19 cellular contexts compared by ENCODE assay signal in genomic region chr1:185838111-185838510, GRCh38.
DNase-seq lines count a peak whose midpoint lies in the region; ATAC-seq and TF ChIP-seq lines count a peak whose summit lies in the region.
"Had no signal": no experiment of that assay in that cellular context is flagged by ENCODE, and none has a peak within 500 bp of the region (broad histone marks: within the 10 kb centered on the region; RNA-seq: fewer than 3 reads in every experiment).

No MANE protein-coding gene starts in this region.

- intact Hi-C loops in posterior vena cava (cut with DNase I) = no loop called here
- intact Hi-C loops in ascending aorta (cut with DNase I) = no loop called here

- H3K9me3 Mint-ChIP-seq in GM23338 = no peaks in the 10 kb centered on the region
- H3K9me3 Mint-ChIP-seq in endothelial cell (ENCODE audit: unreplicated experiment) = no peaks in the 10 kb centered on the region
- H3K9me3 Mint-ChIP-seq: CD4-positive, CD25-positive, alpha-beta regulatory T cell; CD8-positive, alpha-beta memory T cell; HFFc6 had no signal

- H3K27ac ChIP-seq in GM23338 (ENCODE audit: low read depth) (no peak overlapping the region), ascending aorta (no peak overlapping the region)

- H3K4me1 Mint-ChIP-seq in GM23338 (peaks cover 19% of the 10 kb centered on the region), endothelial cell (ENCODE audit: unreplicated experiment) (peaks cover 34% of the 10 kb centered on the region)
- H3K4me1 Mint-ChIP-seq: CD4-positive, CD25-positive, alpha-beta regulatory T cell; CD8-positive, alpha-beta memory T cell had no signal

- no peaks in the 10 kb centered on the region for H3K9me2 ChIP-seq in GM23338 (ENCODE audit: insufficient read depth)

- TF ChIP-seq CTCF in GM23338 (conservative IDR thresholded peaks at IDR 0.05; ENCODE audit: low read depth in 2 of 2) (no peak), endothelial cell (IDR thresholded peaks at IDR 0.05; ENCODE audit: unreplicated experiment) (no peak), ascending aorta (IDR thresholded peaks at IDR 0.05) (no peak)

- H3K36me3 ChIP-seq in GM23338 (ENCODE audit: insufficient read depth) (no peaks in the 10 kb centered on the region), ascending aorta (no peaks in the 10 kb centered on the region)
- H3K36me3 ChIP-seq: BE2C had no signal

- H3K9me3 ChIP-seq in ascending aorta = no peaks in the 10 kb centered on the region
- H3K9me3 ChIP-seq: BE2C, Caco-2 had no signal

- H3K4me1 ChIP-seq in GM23338 (ENCODE audit: insufficient read depth) = peaks cover 5% of the 10 kb centered on the region
- H3K4me1 ChIP-seq in ascending aorta = peaks cover 0 to 8% of the 10 kb centered on the region in 2 donors
- H3K4me1 ChIP-seq: BE2C, Caco-2 had no signal

- H3F3A ChIP-seq in GM23338 (replicated peaks; ENCODE audit: low read depth) = no peaks in the 10 kb centered on the region

- 0 out of 2 replicates have a peak overlapping the region, but pooled peaks have one; percentile 29 for H3K4me2 ChIP-seq in GM23338

- ATAC-seq in GM23338 (no peak), HG02588 (IDR thresholded peaks at IDR 0.05; ENCODE audit: unreplicated experiment) (no peak)
- ATAC-seq: HCT116 had no signal

- H3K27ac Mint-ChIP-seq in GM23338 (peak overlapping the region; percentile 35; the same call in 1 of the 2 replicates), endothelial cell (ENCODE audit: unreplicated experiment) (peak overlapping the region; percentile 76)
- H3K27ac Mint-ChIP-seq: CD4-positive, CD25-positive, alpha-beta regulatory T cell; CD8-positive, alpha-beta memory T cell; HFFc6 had no signal

- H3K27me3 Mint-ChIP-seq in GM23338 (ENCODE audit: insufficient read depth, low read depth, poor library complexity) (no peaks in the 10 kb centered on the region), endothelial cell (ENCODE audit: unreplicated experiment) (no peaks in the 10 kb centered on the region)
- H3K27me3 Mint-ChIP-seq: CD4-positive, CD25-positive, alpha-beta regulatory T cell had no signal

- DNase-seq in GM23338 (ENCODE audit: low spot score) (no peak), endothelial cell (ENCODE audit: low spot score) (no peak), posterior vena cava (ENCODE audit: low spot score) (peak; percentile 45), ascending aorta (ENCODE audit: low spot score in 2 of 2) (no peak)
- DNase-seq in stimulated activated CD4-positive, alpha-beta T cell treated with anti-CD3 and anti-CD28 coated beads, Interleukin-15, amount 100 ng/mL, for 24 hours = no peak
- DNase-seq: ACHN; BE2C; C1 segment of cervical spinal cord; Caco-2; CD4-positive, CD25-positive, alpha-beta regulatory T cell; CD8-positive, alpha-beta memory T cell; DMS153; DMS79; GDM1; GOT3; H7; HFFc6 had no signal

- no peak overlapping the region for H2AFZ ChIP-seq in GM23338

- H3K79me2 ChIP-seq in GM23338 (replicated peaks; ENCODE audit: insufficient read depth) = no peaks in the 10 kb centered on the region

- H3K27me3 ChIP-seq in GM23338 (ENCODE audit: insufficient read depth) (no peaks in the 10 kb centered on the region), ascending aorta (no peaks in the 10 kb centered on the region)
- H3K27me3 ChIP-seq: BE2C had no signal

- no peaks in the 10 kb centered on the region; the same call in 2 of the 3 replicates for H3K36me3 Mint-ChIP-seq in GM23338 (ENCODE audit: low read depth)
- no peaks in the 10 kb centered on the region for H3K36me3 Mint-ChIP-seq in endothelial cell (ENCODE audit: low read depth, unreplicated experiment)
- H3K36me3 Mint-ChIP-seq: CD4-positive, CD25-positive, alpha-beta regulatory T cell; CD8-positive, alpha-beta memory T cell had no signal

- no peak overlapping the region for H3K4me3 ChIP-seq in GM23338
- H3K4me3 ChIP-seq in ascending aorta = no peak overlapping the region

- no peak overlapping the region for H3K4me3 Mint-ChIP-seq in GM23338
- no peak overlapping the region for H3K4me3 Mint-ChIP-seq in endothelial cell (ENCODE audit: unreplicated experiment)
- H3K4me3 Mint-ChIP-seq: CD4-positive, CD25-positive, alpha-beta regulatory T cell; CD8-positive, alpha-beta memory T cell; HFFc6 had no signal

- no peaks in the 10 kb centered on the region for H4K20me1 ChIP-seq in GM23338 (replicated peaks; ENCODE audit: insufficient read depth)

TF ChIP-seq in GM23338, 12 proteins besides CTCF, POLR2A, EP300 and RAD21 (continues in another document):
- TF ChIP-seq EZH2phosphoT487 (IDR thresholded peaks at IDR 0.05; ENCODE audit: unreplicated experiment) (no peak), ZNF462 (CRISPR knock-in tag; IDR thresholded peaks at IDR 0.05) (no peak), CREB1 (CRISPR knock-in tag; IDR thresholded peaks at IDR 0.05; ENCODE audit: low read depth) (no peak), ZNF331 (CRISPR knock-in tag; IDR thresholded peaks at IDR 0.05; ENCODE audit: low read depth) (no peak), ZNF114 (CRISPR knock-in tag; IDR thresholded peaks at IDR 0.05) (no peak), EZH2 (IDR thresholded peaks at IDR 0.05; ENCODE audit: low read depth, unreplicated experiment) (no peak)
